ENCODE assay signal across 8 cellular contexts in the genomic region with DNA sequence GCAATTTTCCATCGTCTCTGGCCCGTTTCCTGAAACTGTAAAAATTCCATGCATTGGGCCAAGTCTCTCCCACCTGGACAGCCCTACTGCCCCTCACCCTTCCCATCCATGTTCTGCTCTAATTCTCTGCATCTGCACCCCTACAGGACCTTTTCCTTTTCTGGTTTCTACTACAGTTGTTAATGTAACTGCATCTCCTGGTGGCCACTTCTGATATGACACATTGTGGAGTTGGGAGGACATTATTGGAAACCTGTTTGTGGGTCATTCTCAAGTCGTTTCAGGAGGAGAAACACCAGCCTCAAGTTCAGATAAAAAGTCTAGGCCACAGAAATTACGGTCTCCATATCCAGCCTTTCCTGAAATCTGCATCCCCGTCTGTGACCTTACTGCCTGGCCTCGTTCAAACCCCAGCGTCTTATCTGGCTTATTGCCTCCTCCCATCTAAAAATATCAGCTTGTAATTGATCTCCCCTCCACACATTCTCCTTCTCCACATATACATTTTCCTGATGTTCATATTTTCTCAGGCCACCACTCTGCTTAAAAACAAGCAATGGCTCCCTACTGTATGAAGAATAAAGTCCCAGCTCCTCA. TPM values are rescaled to one million over a fixed set of nuclear protein-coding genes. Genes with fewer than 3 reads are reported as not detected.
DNase-seq lines count a peak whose midpoint lies in the region; ATAC-seq and TF ChIP-seq lines count a peak whose summit lies in the region.

No MANE protein-coding gene starts in this region.

- H2BK120ac ChIP-seq in mesendoderm (ENCODE audit: low read depth, low read length) = no peak overlapping the region

- no peak overlapping the region for H3K4me2 ChIP-seq in mesendoderm (ENCODE audit: low read length)

- H3K23ac ChIP-seq in mesendoderm (ENCODE audit: low read length) = no peak overlapping the region

- H3K56ac ChIP-seq in mesendoderm (ENCODE audit: low read length) = no peak overlapping the region

- no peak overlapping the region for H4K5ac ChIP-seq in mesendoderm (ENCODE audit: low read length)

- H2BK5ac ChIP-seq in mesendoderm (ENCODE audit: low read length) = no peak overlapping the region

- H3K4me1 ChIP-seq in mesendoderm (ENCODE audit: control insufficient read depth, low read depth, low read length) = peaks cover 5% of the 10 kb centered on the region

- no CpG with 5 or more reads among the region's 7 CpGs for WGBS in mesendoderm (ENCODE audit: extremely low coverage, insufficient coverage, low lambda C conversion rate)

- H4K8ac ChIP-seq in mesendoderm (ENCODE audit: low read depth, low read length) = no peak overlapping the region

- no peaks in the 10 kb centered on the region for H3K36me3 ChIP-seq in mesendoderm (ENCODE audit: control insufficient read depth, insufficient read depth, low read length)

- no peak overlapping the region for H3K4ac ChIP-seq in mesendoderm (ENCODE audit: low read depth, low read length)

- DNase-seq in NCI-H748 (lab: John Stamatoyannopoulos, UW; ENCODE audit: unreplicated experiment) (peak; percentile 7), NCI-H748 treated with DMSO at 0.1 percent for 48 hours (lab: John Stamatoyannopoulos, UW) (no peak), mesendoderm (peak; percentile 78), substantia nigra (lab: John Stamatoyannopoulos, UW) (no peak), retina (no peak)
- peak; percentile 14 for DNase-seq in effector CD4-positive, alpha-beta T cell

- ATAC-seq in HG02885 (IDR thresholded peaks at IDR 0.05; ENCODE audit: poor library complexity, unreplicated experiment) (peak; percentile 64), SK-N-SH treated with all-trans-retinoic acid at 6 μM for 48 hours (peak; percentile 94)

- no peak overlapping the region for H3K4me3 ChIP-seq in mesendoderm (ENCODE audit: low read length)

- H2AK5ac ChIP-seq in mesendoderm (ENCODE audit: low read length) = no peak overlapping the region

- H3K9ac ChIP-seq in mesendoderm (ENCODE audit: low read length) = no peak overlapping the region

- no peaks in the 10 kb centered on the region for H3K79me1 ChIP-seq in mesendoderm (ENCODE audit: low read length)

- H2BK15ac ChIP-seq in mesendoderm (replicated peaks; ENCODE audit: low read depth) = no peak overlapping the region

- no peak overlapping the region for H3K18ac ChIP-seq in mesendoderm (ENCODE audit: low read length)

- H3K27me3 ChIP-seq in mesendoderm (ENCODE audit: insufficient read depth, low read length, poor library complexity) = no peaks in the 10 kb centered on the region

- H3K79me2 ChIP-seq in mesendoderm (ENCODE audit: control insufficient read depth, insufficient read depth, low read length) = no peaks in the 10 kb centered on the region

- H3K27ac ChIP-seq in mesendoderm (ENCODE audit: low read depth, low read length) = no peak overlapping the region
- no peak overlapping the region for H3K27ac ChIP-seq in substantia nigra (ENCODE audit: low read depth, low read length, poor library complexity, severe bottlenecking)

TF ChIP-seq in SK-N-SH treated with all-trans-retinoic acid at 6 μM for 48 hours, 23 proteins besides CTCF, POLR2A, EP300 and RAD21:
- no peak for TF ChIP-seq ZC3H10 (CRISPR knock-in tag; IDR thresholded peaks at IDR 0.05)
- no peak for TF ChIP-seq OSR1 (CRISPR knock-in tag; IDR thresholded peaks at IDR 0.05)
- TF ChIP-seq ZFP30 (CRISPR knock-in tag; IDR thresholded peaks at IDR 0.05) = no peak
TF ChIP-seq in SK-N-SH treated with all-trans-retinoic acid at 6 μM for 48 hours: peak in this region for 0.

RNA-seq across cellular contexts. Expression of gene EMP1, which starts 37.6 kb away (rescaled TPM):
- polyA plus RNA-seq in mesendoderm (2013, experiment 1 of 2) = 0.45 TPM
- 0.13 TPM for polyA plus RNA-seq in mesendoderm (2013, experiment 2 of 2)

Comparison
In these comparisons a context has a peak if more than half of its experiments do, and no peak if none do; other contexts are left out.
1. DNase-seq: peak in NCI-H748 (single experiment), effector CD4-positive, alpha-beta T cell (single experiment) and mesendoderm (single experiment); none in NCI-H748 treated with DMSO at 0.1 percent for 48 hours (single experiment), substantia nigra (0 of 49) and retina (single experiment).